17 cellular contexts compared by ENCODE assay signal in genomic region chr11:128593281-128593680, GRCh38. TPM values are rescaled to one million over a fixed set of nuclear protein-coding genes. Genes with fewer than 3 reads are reported as not detected.
DNase-seq lines count a peak whose midpoint lies in the region; ATAC-seq and TF ChIP-seq lines count a peak whose summit lies in the region.
"Had no signal": no experiment of that assay in that cellular context is flagged by ENCODE, and none has a peak within 500 bp of the region (broad histone marks: within the 10 kb centered on the region; RNA-seq: fewer than 3 reads in every experiment).

No MANE protein-coding gene starts in this region.

- H3K36me3 ChIP-seq in BLaER1 = no peaks in the 10 kb centered on the region
- H3K36me3 ChIP-seq: lower lobe of right lung had no signal

- in situ Hi-C loops in astrocyte of the cerebellum (cut with HindIII; ENCODE audit: low sequenced_read_pairs) = no loop called here

- no peak overlapping the region for H3K27ac ChIP-seq in BLaER1
- H3K27ac ChIP-seq: lower lobe of right lung had no signal

- no peak overlapping the region for H3K4me3 ChIP-seq in BLaER1
- no peak overlapping the region for H3K4me3 ChIP-seq in astrocyte of the cerebellum (ENCODE audit: low read depth, low read length)
- H3K4me3 ChIP-seq: lower lobe of right lung had no signal

- H3K4me2 ChIP-seq in BLaER1 = peak overlapping the region; percentile 17; the same call in 1 of the 2 replicates

- no peak overlapping the region for H3K9ac ChIP-seq in BLaER1

- no peak for TF ChIP-seq CTCF in astrocyte of the cerebellum (IDR thresholded peaks at IDR 0.05; ENCODE audit: low read depth, low read length, missing control alignments)

- ATAC-seq in HG03460 (IDR thresholded peaks at IDR 0.05; ENCODE audit: unreplicated experiment) = no peak
- ATAC-seq: lower lobe of right lung; naive thymus-derived CD4-positive, alpha-beta T cell; stimulated activated naive CD8-positive, alpha-beta T cell treated with anti-CD3 and anti-CD28 coated beads, Interleukin-15, amount 100 ng/mL, for 72 hours had no signal

- DNase-seq in HT1080 (ENCODE audit: low read depth) = peak; percentile 69
- DNase-seq in astrocyte of the cerebellum (ENCODE audit: low read depth) = peak; percentile 78
- DNase-seq in islet precursor cell = peak; percentile 84
- DNase-seq in DMS 273 treated with DMSO at 0.1 percent for 48 hours (lab: John Stamatoyannopoulos, UW) = no peak
- DNase-seq in NCI-H524 treated with DMSO at 0.1 percent for 48 hours (lab: John Stamatoyannopoulos, UW) = no peak
- DNase-seq in OCI-M2 (lab: John Stamatoyannopoulos, UW; ENCODE audit: unreplicated experiment) = no peak
- DNase-seq: activated CD4-positive, CD25-positive, alpha-beta regulatory T cell; activated naive CD4-positive, alpha-beta T cell; lower lobe of right lung; naive thymus-derived CD4-positive, alpha-beta T cell; NCI-H1930; NCI-H526; RPMI8226; stimulated activated naive CD8-positive, alpha-beta T cell treated with anti-CD3 and anti-CD28 coated beads, Interleukin-15, amount 100 ng/mL, for 72 hours; T-helper 1 cell had no signal

- no peaks in the 10 kb centered on the region for H3K27me3 ChIP-seq in BLaER1

- peaks cover 24% of the 10 kb centered on the region for H3K4me1 ChIP-seq in BLaER1
- H3K4me1 ChIP-seq: lower lobe of right lung had no signal

- no peaks in the 10 kb centered on the region for H3K9me3 ChIP-seq in BLaER1
- H3K9me3 ChIP-seq: lower lobe of right lung had no signal

- H4K20me1 ChIP-seq in BLaER1 = no peaks in the 10 kb centered on the region

RNA-seq across cellular contexts. Expression of gene ETS1, which starts 5.9 kb away (rescaled TPM):
- 66.4 and 78.8 TPM in 2 replicates for total RNA-seq in HT1080 (2014; rRNA removed; shearing (Covaris generic))
- polyA plus RNA-seq in HT1080 (2015; cell fraction: cytosol; rRNA removed) = 79.4 and 96.5 TPM in 2 replicates
- polyA plus RNA-seq in HT1080 (2015; cell fraction: nucleus; rRNA removed) = 90.0 and 92.1 TPM in 2 replicates

Comparison
In these comparisons a context has a peak if more than half of its experiments do, and no peak if none do; other contexts are left out.
1. DNase-seq: peak in HT1080 (single experiment), astrocyte of the cerebellum (single experiment) and islet precursor cell (single experiment); none in DMS 273 treated with DMSO at 0.1 percent for 48 hours (single experiment), NCI-H524 treated with DMSO at 0.1 percent for 48 hours (single experiment) and OCI-M2 (single experiment).